Comparison of ENCODE assay signal across 2 cellular contexts in genomic region chr14:34204774-34205173, GRCh38.
A peak's percentile ranks its signal among the peaks of the same experiment; 100 is the strongest.
TF ChIP-seq lines count a peak whose summit lies in the region.

No MANE protein-coding gene starts in this region.

TF ChIP-seq in GM12878, 131 proteins besides CTCF, POLR2A, EP300 and RAD21 (continued from another document):
- TF ChIP-seq ZBTB33 (IDR thresholded peaks at IDR 0.05) = peak; percentile 89

TF ChIP-seq in SK-N-SH, 30 proteins besides CTCF, POLR2A, EP300 and RAD21 (continued from another document):
- TF ChIP-seq RXRA (IDR thresholded peaks at IDR 0.05; ENCODE audit: borderline replicate concordance, low read depth) (no peak), GATA2 (CRISPR knock-in tag; IDR thresholded peaks at IDR 0.05) (no peak)
